In the genomic region with DNA sequence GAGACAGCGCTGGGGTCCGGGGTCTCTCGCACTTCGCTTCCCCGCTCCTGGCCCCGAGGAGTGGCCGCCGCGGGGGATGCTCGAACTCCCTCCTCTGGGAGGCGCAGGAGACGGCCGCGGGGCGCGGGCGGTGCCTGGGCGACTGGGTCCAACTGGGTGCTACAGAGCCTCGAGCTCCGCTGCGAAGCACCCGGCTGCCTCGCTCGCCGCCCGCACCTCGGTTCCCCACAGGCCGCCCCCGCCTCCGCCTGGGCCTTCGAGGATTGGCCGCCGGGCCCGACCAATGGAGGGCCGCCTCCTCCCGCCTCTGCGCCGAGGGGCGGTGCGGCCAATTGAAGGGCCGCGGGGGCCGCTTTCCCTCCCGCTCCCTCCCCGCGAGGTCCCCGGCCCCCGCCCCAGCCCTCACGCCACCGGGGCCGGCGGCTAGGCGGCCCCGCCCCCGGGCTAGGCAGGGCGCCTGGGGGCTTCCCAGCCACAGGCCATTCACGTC, we compare ENCODE assay signal across 8 cellular contexts. TPM values are rescaled to one million over a fixed set of nuclear protein-coding genes. Genes with fewer than 3 reads are reported as not detected.
DNase-seq lines count a peak whose midpoint lies in the region; ATAC-seq, FAIRE-seq and TF ChIP-seq lines count a peak whose summit lies in the region.

A gene (minus strand): TSS at position 196 of the 490 bp plus-strand sequence. CDS start 216 bp downstream, outside the sequence.

- ATAC-seq in GM12878 = peak; percentile 74

- in situ Hi-C loops in G401 (cut with HindIII; ENCODE audit: low sequenced_read_pairs) = no loop called here
- in situ Hi-C loops in GM12878 (cut with MboI) = no loop called here

- H3K36me3 ChIP-seq in GM12878 (ENCODE audit: control insufficient read depth in 2 of 2, insufficient read depth in 2 of 2, low read length in 1 of 2) (no peaks in the 10 kb centered on the region), hepatocyte (replicated peaks; ENCODE audit: insufficient read depth, low read depth) (no peaks in the 10 kb centered on the region), uterus (no peaks in the 10 kb centered on the region)

- TF ChIP-seq RAD21 in GM12878 (IDR thresholded peaks at IDR 0.05; ENCODE audit: insufficient read depth, low read depth, low read length) = no peak

- peak; percentile 89 for DNase-seq in G401 (ENCODE audit: low spot score)
- peak; percentile 95 for DNase-seq in HCEC 1CT
- peak; percentile 79 for DNase-seq in NCI-H1048 (lab: John Stamatoyannopoulos, UW)
- DNase-seq in T-helper 2 cell = peak; percentile 20 to 53 (median 41)
- DNase-seq in GM12878 (ENCODE audit: low read depth, low spot score) = peak; percentile 4
- DNase-seq in hepatocyte (ENCODE audit: low spot score) = peak; percentile 97
- DNase-seq in renal cortical epithelial cell (ENCODE audit: low read depth) = peak; percentile 73
- peak; percentile 94 to 95 for DNase-seq in uterus

- POLR2A ChIA-PET in GM12878 (lab: Charles Lee) = no interaction called here

- TF ChIP-seq CTCF in GM12878 (IDR thresholded peaks at IDR 0.05 in 2 of 3, conservative IDR thresholded peaks at IDR 0.05 in 1 of 3; ENCODE audit: control insufficient read depth in 2 of 3, extremely low read depth in 1 of 3, insufficient read depth in 1 of 3, low read depth in 3 of 3, low read length in 3 of 3) (no peak), hepatocyte (IDR thresholded peaks at IDR 0.05; ENCODE audit: poor library complexity) (no peak), uterus (IDR thresholded peaks at IDR 0.05) (peak in 1 of 4 experiments; percentile 47)

- no peak for FAIRE-seq in GM12878 (lab: Jason Lieb, UNC)

- BruUV-seq in GM12878 (replicated peaks; lab: Mats Ljungman, UMichigan) = no TSS peak

- H3K9me2 ChIP-seq in hepatocyte (replicated peaks; ENCODE audit: insufficient read depth) = no peaks in the 10 kb centered on the region

- peak within 1 kb of the TSS; percentile 57 for H3K9ac ChIP-seq in GM12878 (ENCODE audit: control insufficient read depth, insufficient read depth, low read length)

- H3K4me2 ChIP-seq in GM12878 (ENCODE audit: control insufficient read depth, insufficient read depth) (peak within 1 kb of the TSS; percentile 54), hepatocyte (peak within 1 kb of the TSS; percentile 87)

- TF ChIP-seq POLR2A in GM12878 (IDR thresholded peaks at IDR 0.05; ENCODE audit: low read depth, low read length) (peak; percentile 91), uterus (IDR thresholded peaks at IDR 0.05) (peak; percentile 98 to 100)

- WGBS in GM12878 (ENCODE audit: insufficient coverage, insufficient replicate concordance, low lambda C conversion rate, missing lambda C conversion rate) = 31% methylated on average over 25 of the region's 57 CpGs
- WGBS in hepatocyte (ENCODE audit: low lambda C conversion rate, missing lambda C conversion rate) = under 1% methylated on average over 21 of the region's 57 CpGs

- H3K4me1 ChIP-seq in GM12878 (ENCODE audit: control insufficient read depth, insufficient read depth, low read length) (no peaks in the 10 kb centered on the region), hepatocyte (ENCODE audit: insufficient read depth) (peaks cover 33% of the 10 kb centered on the region), uterus (no peaks in the 10 kb centered on the region)

- RAD21 ChIA-PET in GM12878 (lab: Charles Lee; ENCODE audit: unreplicated experiment) = no interaction called here

- no peaks in the 10 kb centered on the region for H4K20me1 ChIP-seq in GM12878 (ENCODE audit: control insufficient read depth, insufficient read depth)
- H4K20me1 ChIP-seq in hepatocyte (ENCODE audit: insufficient read depth, poor library complexity, severe bottlenecking) = peaks cover 35% of the 10 kb centered on the region

- peaks cover 2% of the 10 kb centered on the region; the same call in 1 of the 2 replicates for H3K79me2 ChIP-seq in GM12878 (ENCODE audit: control insufficient read depth, insufficient read depth, low read length)
- H3K79me2 ChIP-seq in hepatocyte = peaks cover 85% of the 10 kb centered on the region

- SMC1A ChIA-PET in GM12878 (lab: Charles Lee; ENCODE audit: uncharacterized antibody, unreplicated experiment) = no interaction called here

- peaks cover 3 to 7% of the 10 kb centered on the region in 2 experiments; a peak in 3 of 4 replicates for H3K27me3 ChIP-seq in GM12878 (replicated peaks in 1 of 2; ENCODE audit: control insufficient read depth in 2 of 2, insufficient read depth in 2 of 2, low read length in 1 of 2)
- H3K27me3 ChIP-seq in hepatocyte = no peaks in the 10 kb centered on the region
- no peaks in the 10 kb centered on the region for H3K27me3 ChIP-seq in uterus

- CTCF ChIA-PET in GM12878 (lab: Yijun Ruan, JAX) = no interaction called here

- intact Hi-C loops in GM12878 (cut with micrococcal nuclease; ENCODE audit: unreplicated experiment) (no loop called here), uterus (cut with DNase I; ENCODE audit: low total_unique reads) (loop anchor here (5.0 to 10.0 kb wide), 3 partner anchors 72 to 115 kb away; no protein-coding TSS in a partner anchor)

- TF ChIP-seq EP300 in GM12878 (IDR thresholded peaks at IDR 0.05; ENCODE audit: borderline replicate concordance in 1 of 2, control insufficient read depth in 1 of 2, low read depth in 2 of 2, low read length in 2 of 2) = no peak

- H3K9me3 ChIP-seq in GM12878 (replicated peaks; ENCODE audit: control insufficient read depth, insufficient read depth, low read length) (no peaks in the 10 kb centered on the region), hepatocyte (ENCODE audit: low read depth) (no peaks in the 10 kb centered on the region), uterus (no peaks in the 10 kb centered on the region)

- H3K27ac ChIP-seq in GM12878 (ENCODE audit: control insufficient read depth, insufficient read depth) (peak within 1 kb of the TSS; percentile 37; the same call in 1 of the 2 replicates), hepatocyte (peak within 1 kb of the TSS; percentile 100), uterus (peak within 1 kb of the TSS; percentile 98 to 100)

- H3K4me3 ChIP-seq in GM12878 = peak within 1 kb of the TSS; percentile 54
- peak within 1 kb of the TSS; percentile 71 for H3K4me3 ChIP-seq in hepatocyte
- peak within 1 kb of the TSS; percentile 67 to 91 for H3K4me3 ChIP-seq in uterus

- H2AFZ ChIP-seq in GM12878 (ENCODE audit: control insufficient read depth, low read depth, low read length) (peak within 1 kb of the TSS; percentile 52), hepatocyte (peak within 1 kb of the TSS; percentile 57)

TF ChIP-seq in GM12878, 131 proteins besides CTCF, POLR2A, EP300 and RAD21 (continues in another document):
- TF ChIP-seq TAF1 (IDR thresholded peaks at IDR 0.05; ENCODE audit: borderline replicate concordance, low read depth, low read length) (peak; percentile 48; the same call in 1 of the 2 replicates), RB1 (IDR thresholded peaks at IDR 0.05; ENCODE audit: borderline replicate concordance) (no peak), SIX5 (IDR thresholded peaks at IDR 0.05; ENCODE audit: low read depth, low read length, severe bottlenecking) (no peak), MTA3 (IDR thresholded peaks at IDR 0.05; ENCODE audit: borderline replicate concordance, low read length) (no peak), DPF2 (IDR thresholded peaks at IDR 0.05) (no peak), MEF2A (IDR thresholded peaks at IDR 0.05; ENCODE audit: insufficient read depth, low read depth, low read length) (no peak), SREBF1 (IDR thresholded peaks at IDR 0.05; ENCODE audit: low read length) (no peak), RFX5 (IDR thresholded peaks at IDR 0.05; ENCODE audit: low read depth, low read length) (no peak), JUNB (IDR thresholded peaks at IDR 0.05) (no peak)
- TF ChIP-seq, protein P1, sequence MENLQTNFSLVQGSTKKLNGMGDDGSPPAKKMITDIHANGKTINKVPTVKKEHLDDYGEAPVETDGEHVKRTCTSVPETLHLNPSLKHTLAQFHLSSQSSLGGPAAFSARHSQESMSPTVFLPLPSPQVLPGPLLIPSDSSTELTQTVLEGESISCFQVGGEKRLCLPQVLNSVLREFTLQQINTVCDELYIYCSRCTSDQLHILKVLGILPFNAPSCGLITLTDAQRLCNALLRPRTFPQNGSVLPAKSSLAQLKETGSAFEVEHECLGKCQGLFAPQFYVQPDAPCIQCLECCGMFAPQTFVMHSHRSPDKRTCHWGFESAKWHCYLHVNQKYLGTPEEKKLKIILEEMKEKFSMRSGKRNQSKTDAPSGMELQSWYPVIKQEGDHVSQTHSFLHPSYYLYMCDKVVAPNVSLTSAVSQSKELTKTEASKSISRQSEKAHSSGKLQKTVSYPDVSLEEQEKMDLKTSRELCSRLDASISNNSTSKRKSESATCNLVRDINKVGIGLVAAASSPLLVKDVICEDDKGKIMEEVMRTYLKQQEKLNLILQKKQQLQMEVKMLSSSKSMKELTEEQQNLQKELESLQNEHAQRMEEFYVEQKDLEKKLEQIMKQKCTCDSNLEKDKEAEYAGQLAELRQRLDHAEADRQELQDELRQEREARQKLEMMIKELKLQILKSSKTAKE (IDR thresholded peaks at IDR 0.05; ENCODE audit: low read depth, poor library complexity, severe bottlenecking) = no peak

RNA-seq across cellular contexts. Expression of the gene that starts here (rescaled TPM):
- total RNA-seq in G401 (2014; rRNA removed; shearing (Covaris generic)) = 142 and 206 TPM in 2 replicates
- total RNA-seq in GM12878 (2013; cell fraction: nucleolus; rRNA removed) = 0.19 TPM in 1 of 2 replicates, not detected in the other
- total RNA-seq in GM12878 (2014; rRNA removed) = 34.8 and 38.7 TPM in 2 replicates
- 31.1 and 33.5 TPM in 2 replicates for total RNA-seq in GM12878 (2014; rRNA removed; fragmentation: Illumina TruSeq; extraction: Trizol)
- total RNA-seq in GM12878 (2021) = 29.4 and 34.6 TPM in 2 replicates
- polyA plus RNA-seq in GM12878 (2011; ENCODE audit: low read depth) = 9.9 TPM
- 0.16 and 0.20 TPM in 2 replicates for polyA plus RNA-seq in GM12878 (2011; rRNA removed)
- 0.12 and 0.15 TPM in 2 replicates for polyA plus RNA-seq in GM12878 (2011; cell fraction: cytosol; rRNA removed)
- 0.10 and 0.16 TPM in 2 replicates for polyA plus RNA-seq in GM12878 (2011; cell fraction: nucleus; rRNA removed)
- polyA plus RNA-seq in GM12878 (2012) = 11.9 and 13.5 TPM in 2 replicates
- 34.1 and 38.0 TPM in 2 replicates for polyA plus RNA-seq in GM12878 (2014; fragmentation: Illumina TruSeq; extraction: Trizol)
- polyA plus RNA-seq in GM12878 (2014; fragmentation: Nextera tagmentation; extraction: Ambion mirVana) = 10 to 100 TPM; 17.0 to 19.9 TPM
- polyA plus RNA-seq in GM12878 (2014; rRNA removed) = 32.8 and 35.0 TPM in 2 replicates
- polyA plus RNA-seq in GM12878 (2016; fragmentation: Nextera tagmentation; extraction: Ambion mirVana) = 10 to 100 TPM; 47.0 to 48.4 TPM
- polyA minus RNA-seq in GM12878 (2011; rRNA and poly(A)+ RNA removed) = 1.1 TPM in 1 of 2 replicates, not detected in the other
- polyA minus RNA-seq in GM12878 (2011; cell fraction: cytosol; rRNA and poly(A)+ RNA removed) = not detected in 2 replicates
- not detected in 2 replicates for polyA minus RNA-seq in GM12878 (2011; cell fraction: nucleus; rRNA and poly(A)+ RNA removed)
- 255 and 256 TPM in 2 replicates for total RNA-seq in hepatocyte
- 416 and 420 TPM in 2 replicates for polyA plus RNA-seq in hepatocyte
- total RNA-seq in renal cortical epithelial cell = 636 and 714 TPM in 2 replicates
- total RNA-seq in uterus = 100 to 1,000 TPM; 334 to 604 (median 452) TPM

Comparison
In these comparisons a context has a peak if more than half of its experiments do, and no peak if none do; other contexts are left out.
1. Peak in every context shown above with its lines: DNase-seq, ATAC-seq, H3K4me3 ChIP-seq and H3K27ac ChIP-seq.
2. DNase-seq: peak in every context shown above with its lines; median percentile 97 in hepatocyte; 95 in HCEC 1CT; 94 in uterus; 89 in G401; 79 in NCI-H1048; 73 in renal cortical epithelial cell; 41 in T-helper 2 cell; 4 in GM12878.
3. H3K27ac ChIP-seq: peak in every context shown above with its lines; median percentile 100 in hepatocyte; 99 in uterus; 37 in GM12878.